ENCODE assay signal across 15 cellular contexts in the genomic region with DNA sequence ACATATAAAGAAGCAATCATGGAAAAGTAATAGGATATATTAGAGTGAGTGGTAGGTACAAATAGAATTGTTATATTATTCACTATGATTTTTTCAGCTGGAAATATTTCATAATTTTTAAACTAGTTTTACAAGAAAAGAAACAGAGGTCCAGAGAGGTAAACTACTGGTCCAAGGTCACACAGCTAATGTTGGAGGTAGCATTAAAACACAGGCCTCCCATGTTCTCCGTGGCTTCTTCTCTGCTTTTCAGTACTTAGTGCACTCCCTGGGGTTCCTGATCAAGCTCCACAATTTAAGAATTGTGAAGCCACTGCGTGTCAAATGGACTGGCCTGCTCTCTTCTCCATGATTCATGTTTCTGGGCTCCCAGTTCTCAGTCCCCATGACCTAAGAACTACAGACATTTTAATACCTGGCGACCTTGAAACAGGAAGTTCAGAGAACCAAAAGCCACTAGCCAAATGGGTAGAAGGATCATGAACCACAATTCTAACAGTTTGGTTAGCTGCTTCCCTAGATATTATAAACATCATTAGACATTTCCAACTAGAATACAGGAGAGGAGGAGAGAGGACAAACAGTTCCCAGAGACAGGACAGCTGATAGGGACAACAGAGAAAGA.
"Had no signal": no experiment of that assay in that cellular context is flagged by ENCODE, and none has a peak within 500 bp of the region (broad histone marks: within the 10 kb centered on the region; RNA-seq: fewer than 3 reads in every experiment).

No MANE protein-coding gene starts in this region.

- H3K36me3 ChIP-seq: breast epithelium, neutrophil, transverse colon had no signal

- H3K27ac Mint-ChIP-seq: activated CD4-positive, alpha-beta T cell treated with anti-CD3 and anti-CD28 coated beads for 36 hours; activated CD8-positive, alpha-beta T cell treated with anti-CD3 and anti-CD28 coated beads, Interleukin-2, amount 10 ng/mL, durations not matched to agents 7 days and 5 days; endodermal cell had no signal

- H3K4me2 ChIP-seq: SK-N-SH, smooth muscle cell had no signal

- H3K9me3 Mint-ChIP-seq: endodermal cell had no signal

- H3K9ac ChIP-seq: SK-N-SH had no signal

- ATAC-seq: activated CD4-positive, alpha-beta T cell treated with anti-CD3 and anti-CD28 coated beads for 36 hours; activated CD8-positive, alpha-beta T cell treated with anti-CD3 and anti-CD28 coated beads, Interleukin-2, amount 10 ng/mL, durations not matched to agents 7 days and 5 days; right cardiac atrium had no signal

- H3K27me3 ChIP-seq: breast epithelium, neutrophil, transverse colon had no signal

- H3K27me3 Mint-ChIP-seq: activated CD4-positive, alpha-beta T cell treated with anti-CD3 and anti-CD28 coated beads for 36 hours had no signal

- H3K4me1 ChIP-seq: breast epithelium had no signal

- H3K27ac ChIP-seq: breast epithelium, neutrophil, transverse colon, VCaP had no signal

- H3K4me3 Mint-ChIP-seq: activated CD4-positive, alpha-beta T cell treated with anti-CD3 and anti-CD28 coated beads for 36 hours; activated CD8-positive, alpha-beta T cell treated with anti-CD3 and anti-CD28 coated beads, Interleukin-2, amount 10 ng/mL, durations not matched to agents 7 days and 5 days; endodermal cell had no signal

- H3K4me3 ChIP-seq: breast epithelium, smooth muscle cell, transverse colon had no signal

- DNase-seq: activated CD4-positive, alpha-beta T cell treated with anti-CD3 and anti-CD28 coated beads for 36 hours; activated CD8-positive, alpha-beta T cell treated with anti-CD3 and anti-CD28 coated beads, Interleukin-2, amount 10 ng/mL, durations not matched to agents 7 days and 5 days; activated naive CD4-positive, alpha-beta T cell treated with anti-CD3 and anti-CD28 coated beads, Interleukin-2, amount 50 U/mL, for 16 hours; aorta; endodermal cell; hippocampal formation; kidney glomerular epithelial cell; posterior cingulate gyrus; right cardiac atrium; SK-N-SH; transverse colon had no signal

- H3K9me3 ChIP-seq: breast epithelium, neutrophil, SK-N-SH, transverse colon had no signal
